Comparison of ENCODE assay signal across 14 cellular contexts in the genomic region with DNA sequence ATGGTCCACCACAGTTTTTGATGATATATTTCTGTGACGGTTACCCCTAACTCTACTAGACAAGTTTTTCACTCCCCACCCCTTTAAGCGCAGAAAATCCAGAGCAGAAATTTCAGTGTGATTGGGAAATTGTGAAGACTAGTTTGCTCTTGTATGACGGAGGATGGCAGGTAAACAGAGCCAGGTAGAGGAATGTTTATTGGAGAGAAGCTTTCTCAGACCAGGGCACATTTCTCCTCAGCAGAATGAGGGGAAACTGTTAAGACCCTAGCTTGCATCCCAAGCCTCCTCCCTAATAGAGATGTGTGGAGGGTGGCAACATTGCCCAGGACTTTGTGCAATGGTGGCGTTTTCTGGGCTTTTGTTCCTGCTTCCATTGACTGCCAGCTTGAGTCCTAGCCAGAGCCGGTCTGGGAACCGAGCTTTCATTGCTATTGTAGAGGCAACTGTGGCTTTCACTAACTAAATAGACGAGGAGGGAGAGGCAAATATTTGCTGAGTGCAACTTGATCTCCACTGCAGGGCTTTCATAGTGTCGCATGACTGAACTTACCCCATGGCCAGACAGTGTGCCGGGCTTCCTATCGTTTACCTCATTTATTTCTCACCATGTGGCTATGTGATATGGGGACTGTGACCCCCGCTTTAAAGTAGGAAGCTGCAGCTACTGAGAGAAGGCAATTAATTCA.
DNase-seq lines count a peak whose midpoint lies in the region; TF ChIP-seq lines count a peak whose summit lies in the region.
"Had no signal": no experiment of that assay in that cellular context is flagged by ENCODE, and none has a peak within 500 bp of the region (broad histone marks: within the 10 kb centered on the region; RNA-seq: fewer than 3 reads in every experiment).

No MANE protein-coding gene starts in this region.

- H3K27me3 ChIP-seq in hepatocyte (peaks cover 6% of the 10 kb centered on the region), WERI-Rb-1 (ENCODE audit: insufficient read depth, low read depth, severe bottlenecking) (no peaks in the 10 kb centered on the region)
- H3K27me3 ChIP-seq: MG63, tibial artery had no signal

- H3K4me1 ChIP-seq in hepatocyte (ENCODE audit: insufficient read depth) = peaks cover 11% of the 10 kb centered on the region

- H2AFZ ChIP-seq in hepatocyte = no peak overlapping the region

- WGBS in hepatocyte (ENCODE audit: low lambda C conversion rate, missing lambda C conversion rate) = 39% methylated on average over 11 of the region's 11 CpGs

- intact Hi-C loops in cardiac septum (cut with DNase I) = no loop called here

- H3K4me3 ChIP-seq in hepatocyte (no peak overlapping the region), WERI-Rb-1 (ENCODE audit: low read depth, low read length) (no peak overlapping the region)
- H3K4me3 ChIP-seq: MG63, tibial artery had no signal

- H3K36me3 ChIP-seq in hepatocyte (replicated peaks; ENCODE audit: insufficient read depth, low read depth) (no peaks in the 10 kb centered on the region), WERI-Rb-1 (no peaks in the 10 kb centered on the region)
- H3K36me3 ChIP-seq: MG63, tibial artery had no signal

- TF ChIP-seq CTCF in 22Rv1 (IDR thresholded peaks at IDR 0.05) = no peak
- TF ChIP-seq CTCF in hepatocyte (IDR thresholded peaks at IDR 0.05; ENCODE audit: poor library complexity) = no peak
- no peak for TF ChIP-seq CTCF in WERI-Rb-1 (IDR thresholded peaks at IDR 0.05; ENCODE audit: low read depth, low read length)

- H3K4me2 ChIP-seq in hepatocyte = peak overlapping the region; percentile 53

- H3K9me2 ChIP-seq in hepatocyte (replicated peaks; ENCODE audit: insufficient read depth) = no peaks in the 10 kb centered on the region

- peak overlapping the region; percentile 46; the same call in 1 of the 2 replicates for H3K27ac ChIP-seq in 22Rv1
- H3K27ac ChIP-seq in hepatocyte = peak overlapping the region; percentile 33
- H3K27ac ChIP-seq in WERI-Rb-1 = no peak overlapping the region
- H3K27ac ChIP-seq: tibial artery had no signal

- H3K79me2 ChIP-seq in hepatocyte = no peaks in the 10 kb centered on the region

- peak; percentile 99 for DNase-seq in NCI-H1092 treated with DMSO at 0.1 percent for 48 hours (lab: John Stamatoyannopoulos, UW)
- peak; percentile 95 for DNase-seq in NCI-H345 (lab: John Stamatoyannopoulos, UW)
- DNase-seq in hepatocyte (ENCODE audit: low spot score) = peak; percentile 60
- no peak for DNase-seq in WERI-Rb-1
- DNase-seq in activated T-cell treated with anti-CD3 and anti-CD28 coated beads for 4 hours = no peak
- no peak for DNase-seq in NCI-H1048 (lab: John Stamatoyannopoulos, UW)
- no peak for DNase-seq in cardiac septum (ENCODE audit: low spot score)
- DNase-seq: ACHN; activated B cell treated with CpG ODN at 0.5 μM for 24 hours; activated CD8-positive, alpha-beta memory T cell treated with anti-CD3 and anti-CD28 coated beads, Interleukin-2, amount 50 U/mL, for 4 hours; activated naive CD8-positive, alpha-beta T cell treated with anti-CD3 and anti-CD28 coated beads, Interleukin-2, amount 50 U/mL, for 24 hours; MG63; tibial artery had no signal

- H3K9me3 ChIP-seq in hepatocyte (ENCODE audit: low read depth) = no peaks in the 10 kb centered on the region
- H3K9me3 ChIP-seq in WERI-Rb-1 (ENCODE audit: severe bottlenecking) = no peaks in the 10 kb centered on the region
- H3K9me3 ChIP-seq: MG63, tibial artery had no signal

- no peaks in the 10 kb centered on the region for H4K20me1 ChIP-seq in hepatocyte (ENCODE audit: insufficient read depth, poor library complexity, severe bottlenecking)

Comparison
In these comparisons a context has a peak if more than half of its experiments do, and no peak if none do; other contexts are left out.
1. DNase-seq: peak in NCI-H1092 treated with DMSO at 0.1 percent for 48 hours (single experiment), NCI-H345 (single experiment) and hepatocyte (single experiment); none in WERI-Rb-1 (single experiment), activated T-cell treated with anti-CD3 and anti-CD28 coated beads for 4 hours (single experiment), NCI-H1048 (single experiment) and cardiac septum (single experiment).